ENCODE assay signal across 34 cellular contexts in the genomic region with DNA sequence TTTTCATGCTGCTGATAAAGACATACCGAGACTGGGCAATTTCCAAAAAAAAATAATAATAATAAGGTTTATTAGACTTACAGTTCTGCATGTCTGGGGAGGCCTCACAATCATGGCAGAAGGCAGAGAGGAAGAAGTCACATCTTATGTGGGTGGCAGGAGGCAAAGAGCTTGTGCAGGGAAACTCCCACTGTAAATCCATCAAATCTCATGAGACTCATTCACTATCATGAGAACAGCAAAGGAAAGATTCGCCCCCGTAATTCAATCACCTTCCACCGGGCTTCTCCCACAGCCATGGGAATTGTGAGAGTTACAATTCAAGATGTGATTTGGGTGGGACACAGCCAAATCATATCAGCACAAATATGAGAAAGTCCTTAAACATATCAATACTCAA.
"Had no signal": no experiment of that assay in that cellular context is flagged by ENCODE, and none has a peak within 500 bp of the region (broad histone marks: within the 10 kb centered on the region; RNA-seq: fewer than 3 reads in every experiment).

No MANE protein-coding gene starts in this region.

- H3K27ac ChIP-seq: KMS-11 had no signal

- H3K27me3 ChIP-seq: MG63 had no signal

- H3K9me3 ChIP-seq: MG63 had no signal

- H3K4me3 ChIP-seq: MG63 had no signal

- H3K9ac ChIP-seq: KMS-11 had no signal

- H3K36me3 ChIP-seq: MG63 had no signal

- DNase-seq: Karpas-422, Kasumi-1, MG63, MM.1S, MV-4-11, NCI-H1048, NCI-H1092, NCI-H1092 treated with DMSO at 0.1 percent for 48 hours, NCI-H1105, NCI-H1105 treated with DMSO at 0.1 percent for 48 hours, NCI-H1417, NCI-H1417 treated with DMSO at 0.1 percent for 48 hours, NCI-H1436, NCI-H1436 treated with DMSO at 0.1 percent for 48 hours, NCI-H146, NCI-H1694, NCI-H1694 treated with DMSO at 0.1 percent for 48 hours, NCI-H187, NCI-H187 treated with DMSO at 0.1 percent for 48 hours, NCI-H1930, NCI-H2029, NCI-H2029 treated with DMSO at 0.1 percent for 48 hours, NCI-H2081, NCI-H2081 treated with DMSO at 0.1 percent for 48 hours, NCI-H2107, NCI-H2171, NCI-H2171 treated with DMSO at 0.1 percent for 48 hours, NCI-H2227 treated with DMSO at 0.1 percent for 48 hours, NCI-H226, NCI-H345, NCI-H446, NCI-H446 treated with DMSO at 0.1 percent for 48 hours, NCI-H510A had no signal

- H3K4me2 ChIP-seq: KMS-11 had no signal
